Comparison of ENCODE assay signal across 8 cellular contexts in genomic region chr12:47356129-47356622, GRCh38.
DNase-seq lines count a peak whose midpoint lies in the region; ATAC-seq and TF ChIP-seq lines count a peak whose summit lies in the region.

No MANE protein-coding gene starts in this region.

- H2BK15ac ChIP-seq in neuronal stem cell (ENCODE audit: low read length): no peak overlapping the region

- no peak overlapping the region for H3K9ac ChIP-seq in neuronal stem cell (ENCODE audit: low read depth, low read length, poor library complexity)

- no peak overlapping the region for H3K4me3 ChIP-seq in neuronal stem cell (ENCODE audit: low read length in 2 of 2)
- no peak overlapping the region for H3K4me3 ChIP-seq in ovary

- H3K27me3 Mint-ChIP-seq in T-cell (no peaks in the 10 kb centered on the region), memory B cell (no peaks in the 10 kb centered on the region)

- no peak overlapping the region for H2AFZ ChIP-seq in neuronal stem cell (ENCODE audit: low read length)

- CTCF ChIA-PET in T-cell (lab: Charles Lee): interaction anchor here in 1 of 2 donors (0.8 kb wide), 1 partner anchor 142 kb away, joined by 3 read pairs; no protein-coding TSS in a partner anchor

- H3K36me3 Mint-ChIP-seq in T-cell: peaks cover 11% of the 10 kb centered on the region
- peaks cover 18% of the 10 kb centered on the region for H3K36me3 Mint-ChIP-seq in memory B cell

- peak overlapping the region; percentile 2 to 21 (median 15) for H3K4me3 Mint-ChIP-seq in T-cell
- H3K4me3 Mint-ChIP-seq in memory B cell: peak overlapping the region; percentile 68

- DNase-seq in T-cell (no peak), memory B cell (ENCODE audit: low spot score in 2 of 2) (peak; percentile 40 to 69), ecto neural progenitor cell (ENCODE audit: low spot score) (no peak), neuronal stem cell (ENCODE audit: low spot score) (no peak), NCI-H146 treated with DMSO at 0.1 percent for 48 hours (lab: John Stamatoyannopoulos, UW; ENCODE audit: unreplicated experiment) (no peak), ovary (no peak)

- no peak overlapping the region for H2BK120ac ChIP-seq in neuronal stem cell (ENCODE audit: low read depth, low read length)

- no peak overlapping the region for H3K4ac ChIP-seq in neuronal stem cell (ENCODE audit: low read length)

- TF ChIP-seq CTCF in ovary (IDR thresholded peaks at IDR 0.05): no peak

- TF ChIP-seq EP300 in ovary (IDR thresholded peaks at IDR 0.05): no peak

- TF ChIP-seq POLR2A in ovary (IDR thresholded peaks at IDR 0.05): no peak

- H3K4me1 ChIP-seq in neuronal stem cell (ENCODE audit: control insufficient read depth in 2 of 2, insufficient read depth in 1 of 2, low read depth in 1 of 2, low read length in 2 of 2) (no peaks in the 10 kb centered on the region), ovary (ENCODE audit: insufficient read depth) (no peaks in the 10 kb centered on the region)

- no peak overlapping the region for H4K8ac ChIP-seq in neuronal stem cell (ENCODE audit: low read depth, low read length)

- H2AK5ac ChIP-seq in neuronal stem cell (ENCODE audit: low read depth, low read length): no peak overlapping the region

- H3K14ac ChIP-seq in neuronal stem cell (ENCODE audit: low read length): no peak overlapping the region

- no peak overlapping the region for H3K4me2 ChIP-seq in neuronal stem cell (ENCODE audit: insufficient read depth, low read length, poor library complexity, severe bottlenecking)

- intact Hi-C loops in ovary (cut with DNase I): no loop called here

- no peak overlapping the region for H3K23ac ChIP-seq in neuronal stem cell (ENCODE audit: low read depth, low read length, poor library complexity)

- POLR2A ChIA-PET in T-cell (lab: Charles Lee): no interaction called here

- H3K27ac ChIP-seq in neuronal stem cell (replicated peaks; ENCODE audit: low read length) (no peak overlapping the region), ovary (no peak overlapping the region)

- ATAC-seq in GM18870 (IDR thresholded peaks at IDR 0.05; ENCODE audit: unreplicated experiment) (peak; percentile 70), HG02798 (IDR thresholded peaks at IDR 0.05; ENCODE audit: poor library complexity, unreplicated experiment) (peak; percentile 66), T-cell (replicated peaks in 1 of 4) (no peak), memory B cell (ENCODE audit: low read depth) (peak; percentile 81)

- H3K27ac Mint-ChIP-seq in T-cell (peak overlapping the region; percentile 89 to 92), memory B cell (peak overlapping the region; percentile 90)

- no peak overlapping the region for H2BK5ac ChIP-seq in neuronal stem cell (ENCODE audit: low read length)

- H2BK12ac ChIP-seq in neuronal stem cell (ENCODE audit: low read length): no peak overlapping the region

- H3K36me3 ChIP-seq in neuronal stem cell (replicated peaks in 1 of 2; ENCODE audit: control insufficient read depth in 2 of 2, insufficient read depth in 2 of 2, low read length in 2 of 2) (no peaks in the 10 kb centered on the region), ovary (no peaks in the 10 kb centered on the region)

- no CpG with 5 or more reads among the region's 3 CpGs for WGBS in neuronal stem cell (ENCODE audit: extremely low coverage in 2 of 2, insufficient read length in 2 of 2, insufficient replicate concordance in 1 of 2), 2 donors
- 73 to 76% (median 74%) methylated on average over 3 of the region's 3 CpGs for WGBS in ovary, 3 donors

- H3K9me3 Mint-ChIP-seq in T-cell: peaks cover 0 to 5% (median 3%) of the 10 kb centered on the region in 3 donors
- H3K9me3 Mint-ChIP-seq in memory B cell: peaks cover 15% of the 10 kb centered on the region

- no peaks in the 10 kb centered on the region for H3K79me1 ChIP-seq in neuronal stem cell (ENCODE audit: low read depth, low read length)

- H3K18ac ChIP-seq in neuronal stem cell (ENCODE audit: low read length): no peak overlapping the region

- H4K91ac ChIP-seq in neuronal stem cell (ENCODE audit: low read depth, low read length, poor library complexity): no peak overlapping the region

- H3K9me3 ChIP-seq in neuronal stem cell (replicated peaks in 1 of 2; ENCODE audit: control insufficient read depth in 2 of 2, insufficient read depth in 1 of 2, low read depth in 1 of 2, low read length in 2 of 2): no peaks in the 10 kb centered on the region
- no peaks in the 10 kb centered on the region for H3K9me3 ChIP-seq in ovary

- H3K4me1 Mint-ChIP-seq in T-cell (peaks cover 69 to 79% (median 76%) of the 10 kb centered on the region in 3 donors), memory B cell (peaks cover 53% of the 10 kb centered on the region)

- H3K27me3 ChIP-seq in neuronal stem cell (ENCODE audit: control insufficient read depth in 3 of 3, insufficient read depth in 3 of 3, low read depth in 1 of 3, low read length in 3 of 3) (no peaks in the 10 kb centered on the region), ovary (no peaks in the 10 kb centered on the region)

Comparison
In these comparisons a context has a peak if more than half of its experiments do, and no peak if none do; other contexts are left out.
1. ATAC-seq: peak in GM18870 (single experiment), HG02798 (single experiment) and memory B cell (single experiment); none in T-cell (0 of 4).
2. DNase-seq: peak in memory B cell (2 of 2); none in T-cell (0 of 34), ecto neural progenitor cell (single experiment), neuronal stem cell (single experiment), NCI-H146 treated with DMSO at 0.1 percent for 48 hours (single experiment) and ovary (0 of 5).